Comparison of ENCODE assay signal across 8 cellular contexts in genomic region chr18:79950440-79951341, GRCh38. TPM values are rescaled to one million over a fixed set of nuclear protein-coding genes. Genes with fewer than 3 reads are reported as not detected.
A peak's percentile ranks its signal among the peaks of the same experiment; 100 is the strongest.
DNase-seq lines count a peak whose midpoint lies in the region; ATAC-seq and TF ChIP-seq lines count a peak whose summit lies in the region.

No MANE protein-coding gene starts in this region.

- H3K9me3 ChIP-seq in muscle layer of duodenum (ENCODE audit: control insufficient read depth in 1 of 2, low read length in 2 of 2): no peaks in the 10 kb centered on the region

- H3K9me3 Mint-ChIP-seq in T-helper 1 cell treated with Interleukin-12 subunit alpha and Interleukin-12 subunit beta and Interleukin-4 antibody, amounts not matched to agents 30 μg/mL and 1 μg/mL, for 36 hours: no peaks in the 10 kb centered on the region

- no peak overlapping the region for H3K27ac ChIP-seq in muscle layer of duodenum (ENCODE audit: low read length)

- DNase-seq in NCI-H82 (lab: John Stamatoyannopoulos, UW) (peak; percentile 43), NCI-H82 treated with DMSO at 0.1 percent for 48 hours (lab: John Stamatoyannopoulos, UW; ENCODE audit: unreplicated experiment) (no peak), erythroblast (lab: John Stamatoyannopoulos, UW) (peak; percentile 81 to 84), A172 (ENCODE audit: low spot score) (no peak), SHP77 treated with DMSO at 0.1 percent for 48 hours (lab: John Stamatoyannopoulos, UW) (no peak)

- H3K4me3 Mint-ChIP-seq in T-helper 1 cell treated with Interleukin-12 subunit alpha and Interleukin-12 subunit beta and Interleukin-4 antibody, amounts not matched to agents 30 μg/mL and 1 μg/mL, for 36 hours: peak overlapping the region; percentile 83

- TF ChIP-seq POLR2A in erythroblast (IDR thresholded peaks at IDR 0.05; ENCODE audit: low read length): peak; percentile 11

- peaks cover 4 to 30% of the 10 kb centered on the region in 2 donors for H3K4me1 ChIP-seq in muscle layer of duodenum (ENCODE audit: control insufficient read depth in 1 of 2, insufficient read depth in 2 of 2, low read length in 2 of 2)

- peak overlapping the region; percentile 76 for H3K27ac Mint-ChIP-seq in T-helper 1 cell treated with Interleukin-12 subunit alpha and Interleukin-12 subunit beta and Interleukin-4 antibody, amounts not matched to agents 30 μg/mL and 1 μg/mL, for 36 hours

- peak overlapping the region; percentile 73 to 76 for H3K4me3 ChIP-seq in muscle layer of duodenum (ENCODE audit: low read depth in 1 of 2, low read length in 2 of 2)

- H3K36me3 Mint-ChIP-seq in T-helper 1 cell treated with Interleukin-12 subunit alpha and Interleukin-12 subunit beta and Interleukin-4 antibody, amounts not matched to agents 30 μg/mL and 1 μg/mL, for 36 hours (ENCODE audit: low read depth): peaks cover 3% of the 10 kb centered on the region

- H3K36me3 ChIP-seq in muscle layer of duodenum (ENCODE audit: control insufficient read depth in 1 of 2, insufficient read depth in 2 of 2, low read length in 2 of 2): no peaks in the 10 kb centered on the region

- peaks cover 4% of the 10 kb centered on the region for H3K27me3 Mint-ChIP-seq in T-helper 1 cell treated with Interleukin-12 subunit alpha and Interleukin-12 subunit beta and Interleukin-4 antibody, amounts not matched to agents 30 μg/mL and 1 μg/mL, for 36 hours (ENCODE audit: low read depth)

- no peaks in the 10 kb centered on the region for H3K27me3 ChIP-seq in muscle layer of duodenum (ENCODE audit: low read depth, low read length)

- peaks cover 16% of the 10 kb centered on the region for H3K4me1 Mint-ChIP-seq in T-helper 1 cell treated with Interleukin-12 subunit alpha and Interleukin-12 subunit beta and Interleukin-4 antibody, amounts not matched to agents 30 μg/mL and 1 μg/mL, for 36 hours (ENCODE audit: low read depth)

- ATAC-seq in HG03064 (IDR thresholded peaks at IDR 0.05; ENCODE audit: low read depth, unreplicated experiment): peak; percentile 32

RNA-seq across cellular contexts. Expression of gene SLC66A2, which starts 0.8 kb away (rescaled TPM):
- 22.8 and 26.2 TPM in 2 replicates for total RNA-seq in A172 (2014; rRNA removed; shearing (Covaris generic))

RNA-seq across cellular contexts. Expression of gene HSBP1L1, which starts 13.8 kb away (rescaled TPM):
- 5.8 and 14.2 TPM in 2 replicates for total RNA-seq in A172 (2014; rRNA removed; shearing (Covaris generic))

RNA-seq across cellular contexts. Expression of gene TXNL4A, which starts 37.7 kb away (rescaled TPM):
- 67.4 and 86.6 TPM in 2 replicates for total RNA-seq in A172 (2014; rRNA removed; shearing (Covaris generic))

Comparison
In these comparisons a context has a peak if more than half of its experiments do, and no peak if none do; other contexts are left out.
1. DNase-seq: peak in NCI-H82 (single experiment) and erythroblast (2 of 2); none in NCI-H82 treated with DMSO at 0.1 percent for 48 hours (single experiment), A172 (single experiment) and SHP77 treated with DMSO at 0.1 percent for 48 hours (single experiment).